Comparison of ENCODE assay signal across 28 cellular contexts in genomic region chr17:66167189-66167815, GRCh38.
"Had no signal": no experiment of that assay in that cellular context is flagged by ENCODE, and none has a peak within 500 bp of the region (broad histone marks: within the 10 kb centered on the region; RNA-seq: fewer than 3 reads in every experiment).

No MANE protein-coding gene starts in this region.

- DNase-seq: colonic mucosa; effector CD8-positive, alpha-beta T cell; endodermal cell; foreskin melanocyte; glutamatergic neuron; hypothalamus; immature natural killer cell; lower lobe of right lung; mucosa of descending colon; naive B cell; pancreas; retina; stimulated activated CD4-positive, alpha-beta T cell treated with anti-CD3 and anti-CD28 coated beads, Interleukin-12 subunit alpha, Interleukin-12 subunit beta, amount 100 ng/mL, for 4 hours; stimulated activated CD4-positive, alpha-beta T cell treated with anti-CD3 and anti-CD28 coated beads, Interleukin-1b, Interleukin-23, amount 100 ng/mL, for 48 hours; stimulated activated CD4-positive, alpha-beta T cell treated with anti-CD3 and anti-CD28 coated beads, Interleukin-4, amount 100 ng/mL, for 1 hour; stimulated activated CD8-positive, alpha-beta memory T cell treated with anti-CD3 and anti-CD28 coated beads, Interleukin-4, amount 100 ng/mL, for 48 hours; stimulated activated naive CD4-positive, alpha-beta T cell; stimulated activated naive CD8-positive, alpha-beta T cell treated with anti-CD3 and anti-CD28 coated beads, Interleukin-15, amount 100 ng/mL, for 72 hours; transverse colon; upper lobe of right lung; uterus had no signal

- H3K4me3 ChIP-seq: colonic mucosa, lower lobe of right lung, mucosa of descending colon, pancreas, smooth muscle cell, suprapubic skin, transverse colon, upper lobe of right lung, uterus had no signal

- FAIRE-seq: keratinocyte, pancreas had no signal

- ATAC-seq: esophagus mucosa; left lobe of liver; lower lobe of right lung; mucosa of descending colon; natural killer cell treated with Interleukin-12 subunit alpha and Interleukin-12 subunit beta and Interleukin-15 and Interleukin-18, amount 100 ng/mL, for 72 hours; pancreas; sciatic nerve; stimulated activated naive CD8-positive, alpha-beta T cell treated with anti-CD3 and anti-CD28 coated beads, Interleukin-15, amount 100 ng/mL, for 72 hours; upper lobe of right lung had no signal
